ENCODE assay signal across 28 cellular contexts in genomic region chr9:2243666-2244555, GRCh38.
DNase-seq lines count a peak whose midpoint lies in the region; TF ChIP-seq lines count a peak whose summit lies in the region.
"Had no signal": no experiment of that assay in that cellular context is flagged by ENCODE, and none has a peak within 500 bp of the region (broad histone marks: within the 10 kb centered on the region; RNA-seq: fewer than 3 reads in every experiment).

No MANE protein-coding gene starts in this region.

- H4K20me1 ChIP-seq in Karpas-422 (ENCODE audit: insufficient read depth, low read depth, low read length) = no peaks in the 10 kb centered on the region

- peaks cover 37% of the 10 kb centered on the region for H3K4me1 Mint-ChIP-seq in mesothelial cell of epicardium

- WGBS in stomach, 5 donors = 54 to 65% (median 63%) methylated on average over 7 of the region's 7 CpGs

- no peaks in the 10 kb centered on the region for H3K9me2 ChIP-seq in Karpas-422 (replicated peaks; ENCODE audit: insufficient read depth, low read length)

- peak overlapping the region; percentile 89 for H3K4me2 ChIP-seq in Karpas-422 (ENCODE audit: low read depth, low read length, poor library complexity, severe bottlenecking)

- no peak overlapping the region for H3K4me3 Mint-ChIP-seq in mesothelial cell of epicardium

- DNase-seq in AG09309 (ENCODE audit: low read depth) (no peak), Karpas-422 (no peak), mesothelial cell of epicardium (ENCODE audit: low spot score in 2 of 2, unreplicated experiment in 2 of 2) (no peak), stomach (no peak), kidney glomerular epithelial cell (lab: John Stamatoyannopoulos, UW) (no peak), iPS-NIHi11 (ENCODE audit: low spot score) (no peak)
- DNase-seq in activated CD4-positive, alpha-beta T cell treated with anti-CD3 and anti-CD28 coated beads for 4 hours = no peak
- DNase-seq: 8988T; activated B cell treated with CpG ODN at 0.5 μM for 24 hours; activated naive CD4-positive, alpha-beta T cell treated with anti-CD3 and anti-CD28 coated beads for 36 hours; amniotic stem cell; CD4-positive, alpha-beta memory T cell; DMS 273 treated with DMSO at 0.1 percent for 48 hours; effector memory CD8-positive, alpha-beta T cell; IMR-90; midbrain; naive thymus-derived CD8-positive, alpha-beta T cell; NCI-H1092 treated with DMSO at 0.1 percent for 48 hours; NCI-H1930; right cardiac atrium; spleen; stimulated activated CD4-positive, alpha-beta T cell treated with anti-CD3 and anti-CD28 coated beads, Interleukin-2, amount 100 ng/mL, for 48 hours had no signal

- peak overlapping the region; percentile 86 for H3K27ac Mint-ChIP-seq in mesothelial cell of epicardium
- H3K27ac Mint-ChIP-seq: activated B cell treated with CpG ODN at 0.5 μM for 24 hours; activated naive CD4-positive, alpha-beta T cell treated with anti-CD3 and anti-CD28 coated beads for 36 hours; activated T-helper 1 cell treated with anti-CD3 and anti-CD28 coated beads, Interleukin-12 subunit alpha, Interleukin-12 subunit beta, Interleukin-2, Interleukin-4 antibody, amounts not matched to agents 30 ng/mL and 10 ng/mL and 1 ng/mL, durations not matched to agents 14 hours and 24 hours and 36 hours; CD4-positive, alpha-beta memory T cell had no signal

- H3K27me3 ChIP-seq in Karpas-422 (ENCODE audit: low read length) (no peaks in the 10 kb centered on the region), endocrine pancreas (ENCODE audit: control insufficient read depth, insufficient read depth, low read length) (no peaks in the 10 kb centered on the region), stomach (no peaks in the 10 kb centered on the region)
- H3K27me3 ChIP-seq: esophagus muscularis mucosa, gastroesophageal sphincter, suprapubic skin had no signal

- H3K27ac ChIP-seq in Karpas-422 (ENCODE audit: low read length) (peak overlapping the region; percentile 96), stomach (no peak overlapping the region)
- H3K27ac ChIP-seq: esophagus muscularis mucosa, gastroesophageal sphincter, parathyroid adenoma, spleen, suprapubic skin had no signal

- H2AFZ ChIP-seq in Karpas-422 (ENCODE audit: low read length) = no peak overlapping the region

- H3K4me1 ChIP-seq in Karpas-422 (ENCODE audit: low read length) (peaks cover 68% of the 10 kb centered on the region), endocrine pancreas (ENCODE audit: control insufficient read depth, insufficient read depth, low read length) (peaks cover 22% of the 10 kb centered on the region), stomach (peaks cover 5 to 22% (median 21%) of the 10 kb centered on the region in 4 donors)
- H3K4me1 ChIP-seq: parathyroid adenoma had no signal

- no peaks in the 10 kb centered on the region for H3K79me2 ChIP-seq in Karpas-422 (ENCODE audit: low read length)
- H3K79me2 ChIP-seq: parathyroid adenoma had no signal

- peaks cover 21% of the 10 kb centered on the region for H3K36me3 Mint-ChIP-seq in mesothelial cell of epicardium
- H3K36me3 Mint-ChIP-seq: CD4-positive, alpha-beta memory T cell had no signal

- peaks cover 16% of the 10 kb centered on the region for H3K36me3 ChIP-seq in Karpas-422 (ENCODE audit: insufficient read depth, low read length)
- H3K36me3 ChIP-seq in endocrine pancreas (ENCODE audit: control insufficient read depth, insufficient read depth, low read length) = no peaks in the 10 kb centered on the region
- H3K36me3 ChIP-seq in stomach = no peaks in the 10 kb centered on the region
- H3K36me3 ChIP-seq: esophagus muscularis mucosa, gastroesophageal sphincter, spleen, suprapubic skin had no signal

- H3K9ac ChIP-seq in Karpas-422 (ENCODE audit: low read length) (peak overlapping the region; percentile 82), endocrine pancreas (ENCODE audit: control insufficient read depth, insufficient read depth, low read length) (no peak overlapping the region)
- H3K9ac ChIP-seq: parathyroid adenoma had no signal

- no peak for TF ChIP-seq EP300 in stomach (IDR thresholded peaks at IDR 0.05)

- H3K9me3 Mint-ChIP-seq in mesothelial cell of epicardium = peaks cover 25% of the 10 kb centered on the region
- H3K9me3 Mint-ChIP-seq: effector memory CD8-positive, alpha-beta T cell had no signal

- no peak for TF ChIP-seq POLR2A in stomach (IDR thresholded peaks at IDR 0.05)

- TF ChIP-seq CTCF in AG09309 (IDR thresholded peaks at IDR 0.05; ENCODE audit: control insufficient read depth, insufficient read depth, low read depth, low read length, missing control alignments) (peak; percentile 23), mesothelial cell of epicardium (IDR thresholded peaks at IDR 0.05; ENCODE audit: unreplicated experiment) (no peak), stomach (IDR thresholded peaks at IDR 0.05) (no peak)

- no peak overlapping the region for H3K4me3 ChIP-seq in AG09309 (ENCODE audit: control insufficient read depth, low read depth, low read length)
- H3K4me3 ChIP-seq in Karpas-422 (ENCODE audit: low read length) = no peak overlapping the region; the same call in 1 of the 2 replicates
- peak overlapping the region; percentile 83 for H3K4me3 ChIP-seq in endocrine pancreas (ENCODE audit: control insufficient read depth, insufficient read depth, low read length)
- no peak overlapping the region for H3K4me3 ChIP-seq in stomach
- H3K4me3 ChIP-seq: esophagus muscularis mucosa, gastroesophageal sphincter, suprapubic skin had no signal

- intact Hi-C loops in stomach (cut with DNase I; ENCODE audit: low total_unique reads) = no loop called here

- H3K9me3 ChIP-seq in Karpas-422 (ENCODE audit: low read length) = peaks cover 4% of the 10 kb centered on the region
- peaks cover 4% of the 10 kb centered on the region for H3K9me3 ChIP-seq in endocrine pancreas (ENCODE audit: control insufficient read depth, low read length)
- H3K9me3 ChIP-seq in stomach = no peaks in the 10 kb centered on the region

- no peaks in the 10 kb centered on the region for H3K27me3 Mint-ChIP-seq in mesothelial cell of epicardium (ENCODE audit: low read depth)
